In the genomic region with DNA sequence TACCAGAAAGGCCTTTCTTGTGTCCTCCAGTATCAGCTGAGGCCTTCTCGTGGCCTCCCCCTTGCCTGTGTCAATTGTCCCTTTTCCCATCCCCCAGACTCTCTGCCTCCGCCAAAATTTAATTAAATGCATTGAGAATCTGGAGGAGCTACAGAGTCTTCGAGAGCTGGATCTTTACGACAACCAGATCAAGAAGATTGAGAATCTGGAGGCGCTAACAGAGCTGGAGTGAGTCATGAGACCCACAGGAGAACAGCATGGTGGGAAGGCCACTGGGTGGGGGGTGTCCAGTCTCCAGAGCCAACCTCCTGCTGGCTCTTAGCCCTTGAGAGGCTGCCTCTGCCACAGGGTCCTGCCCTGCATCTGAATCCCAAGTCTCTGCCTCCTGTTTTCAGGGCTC, we compare ENCODE assay signal across 21 cellular contexts. TPM values are rescaled to one million over a fixed set of nuclear protein-coding genes. Genes with fewer than 3 reads are reported as not detected.
DNase-seq lines count a peak whose midpoint lies in the region; ATAC-seq, FAIRE-seq and TF ChIP-seq lines count a peak whose summit lies in the region.
"Had no signal": no experiment of that assay in that cellular context is flagged by ENCODE, and none has a peak within 500 bp of the region (broad histone marks: within the 10 kb centered on the region; RNA-seq: fewer than 3 reads in every experiment).

No MANE protein-coding gene starts in this region.

- H3K27me3 ChIP-seq in spleen (replicated peaks in 1 of 7) (no peaks in the 10 kb centered on the region), lower lobe of right lung (ENCODE audit: low read depth) (no peaks in the 10 kb centered on the region)
- H3K27me3 ChIP-seq: BE2C had no signal

- ATAC-seq in lower lobe of right lung: no peak
- ATAC-seq: CD8-positive, alpha-beta T cell; HepG2 had no signal

- H3K4me1 ChIP-seq in spleen (peaks cover 0 to 40% (median 26%) of the 10 kb centered on the region in 6 donors), lower lobe of right lung (peaks cover 13% of the 10 kb centered on the region)

- H3K36me3 Mint-ChIP-seq in activated naive CD8-positive, alpha-beta T cell: no peaks in the 10 kb centered on the region
- peaks cover 12% of the 10 kb centered on the region for H3K36me3 Mint-ChIP-seq in activated naive CD8-positive, alpha-beta T cell treated with anti-CD3 and anti-CD28 coated beads for 36 hours
- peaks cover 77% of the 10 kb centered on the region for H3K36me3 Mint-ChIP-seq in dendritic cell treated with granulocyte-macrophage colony-stimulating factor and Interleukin-4, amounts not matched to agents 40 ng/mL and 50 ng/mL, for 4 days (ENCODE audit: low read depth)

- TF ChIP-seq CTCF in spleen (IDR thresholded peaks at IDR 0.05 in 8 of 11, conservative IDR thresholded peaks at IDR 0.05 in 3 of 11) (no peak), lower lobe of right lung (IDR thresholded peaks at IDR 0.05) (no peak)

- WGBS in spleen, 5 donors: 92 to 98% (median 96%) methylated on average over 5 of the region's 5 CpGs

- H3K4me3 ChIP-seq in spleen (no peak overlapping the region), lower lobe of right lung (no peak overlapping the region)

- no peaks in the 10 kb centered on the region for H3K27me3 Mint-ChIP-seq in activated naive CD8-positive, alpha-beta T cell
- H3K27me3 Mint-ChIP-seq in activated naive CD8-positive, alpha-beta T cell treated with anti-CD3 and anti-CD28 coated beads for 36 hours: no peaks in the 10 kb centered on the region
- no peaks in the 10 kb centered on the region for H3K27me3 Mint-ChIP-seq in dendritic cell treated with granulocyte-macrophage colony-stimulating factor and Interleukin-4, amounts not matched to agents 40 ng/mL and 50 ng/mL, for 4 days

- no peak overlapping the region for H3K4me3 Mint-ChIP-seq in activated naive CD8-positive, alpha-beta T cell
- no peak overlapping the region for H3K4me3 Mint-ChIP-seq in activated naive CD8-positive, alpha-beta T cell treated with anti-CD3 and anti-CD28 coated beads for 36 hours
- H3K4me3 Mint-ChIP-seq in dendritic cell treated with granulocyte-macrophage colony-stimulating factor and Interleukin-4, amounts not matched to agents 40 ng/mL and 50 ng/mL, for 4 days: no peak overlapping the region
- H3K4me3 Mint-ChIP-seq: CD8-positive, alpha-beta T cell; HFFc6 had no signal

- H3K27ac ChIP-seq in spleen (no peak overlapping the region), lower lobe of right lung (no peak overlapping the region)
- H3K27ac ChIP-seq: C4-2B had no signal

- no peaks in the 10 kb centered on the region for H3K9me3 Mint-ChIP-seq in activated naive CD8-positive, alpha-beta T cell (ENCODE audit: low read depth)
- H3K9me3 Mint-ChIP-seq in activated naive CD8-positive, alpha-beta T cell treated with anti-CD3 and anti-CD28 coated beads for 36 hours: no peaks in the 10 kb centered on the region
- H3K9me3 Mint-ChIP-seq in dendritic cell treated with granulocyte-macrophage colony-stimulating factor and Interleukin-4, amounts not matched to agents 40 ng/mL and 50 ng/mL, for 4 days: no peaks in the 10 kb centered on the region
- H3K9me3 Mint-ChIP-seq: CD8-positive, alpha-beta T cell; HFFc6 had no signal

- no peaks in the 10 kb centered on the region for H3K9me3 ChIP-seq in spleen
- no peaks in the 10 kb centered on the region for H3K9me3 ChIP-seq in lower lobe of right lung
- H3K9me3 ChIP-seq: BE2C had no signal

- no peak for DNase-seq in activated naive CD8-positive, alpha-beta T cell treated with anti-CD3 and anti-CD28 coated beads for 36 hours
- DNase-seq in spleen (peak; percentile 34), GM12892 (ENCODE audit: insufficient read length) (no peak), lower lobe of right lung (no peak), putamen (ENCODE audit: low spot score) (no peak)
- DNase-seq: BE2C; CD8-positive, alpha-beta T cell; COR-L47; DMS153; DND-41; GDM1; HCEC 1CT; HFFc6 had no signal

- peaks cover 0 to 89% (median 58%) of the 10 kb centered on the region in 6 donors for H3K36me3 ChIP-seq in spleen
- H3K36me3 ChIP-seq in lower lobe of right lung: peaks cover 74% of the 10 kb centered on the region

- TF ChIP-seq POLR2A in spleen (IDR thresholded peaks at IDR 0.05): no peak
- TF ChIP-seq POLR2A in GM12892 (IDR thresholded peaks at IDR 0.05; ENCODE audit: low read depth, low read length): no peak

- H3K4me1 Mint-ChIP-seq in activated naive CD8-positive, alpha-beta T cell (ENCODE audit: low read depth): peaks cover 9% of the 10 kb centered on the region
- peaks cover 12% of the 10 kb centered on the region for H3K4me1 Mint-ChIP-seq in activated naive CD8-positive, alpha-beta T cell treated with anti-CD3 and anti-CD28 coated beads for 36 hours
- peaks cover 50% of the 10 kb centered on the region for H3K4me1 Mint-ChIP-seq in dendritic cell treated with granulocyte-macrophage colony-stimulating factor and Interleukin-4, amounts not matched to agents 40 ng/mL and 50 ng/mL, for 4 days (ENCODE audit: low read depth)

- FAIRE-seq in GM12892 (lab: Jason Lieb, UNC): no peak
- FAIRE-seq: A204.1, D721Med, GM19239, HepG2, HTR-8/SVneo had no signal

- intact Hi-C loops in dendritic cell treated with granulocyte-macrophage colony-stimulating factor and Interleukin-4, amounts not matched to agents 40 ng/mL and 50 ng/mL, for 4 days (cut with micrococcal nuclease): no loop called here
- intact Hi-C loops in spleen (cut with DNase I; ENCODE audit: low total_unique reads) (no loop called here), lower lobe of right lung (cut with DNase I) (no loop called here)

- H3K27ac Mint-ChIP-seq in activated naive CD8-positive, alpha-beta T cell: peak overlapping the region; percentile 22
- H3K27ac Mint-ChIP-seq in activated naive CD8-positive, alpha-beta T cell treated with anti-CD3 and anti-CD28 coated beads for 36 hours: no peak overlapping the region
- peak overlapping the region; percentile 84 for H3K27ac Mint-ChIP-seq in dendritic cell treated with granulocyte-macrophage colony-stimulating factor and Interleukin-4, amounts not matched to agents 40 ng/mL and 50 ng/mL, for 4 days
- H3K27ac Mint-ChIP-seq: CD8-positive, alpha-beta T cell had no signal

RNA-seq across cellular contexts. Expression of gene PPP1R7, which starts 8.8 kb away (rescaled TPM):
- 10 to 100 TPM; 80.4 to 85.1 TPM for total RNA-seq in activated naive CD8-positive, alpha-beta T cell treated with anti-CD3 and anti-CD28 coated beads for 36 hours
- 10 to 100 TPM; 36.1 to 89.3 (median 49.8) TPM for total RNA-seq in spleen
- 10 to 100 TPM; 37.3 to 56.5 (median 47.9) TPM for polyA plus RNA-seq in spleen
- polyA plus RNA-seq in GM12892 (2012; ENCODE audit: missing spikeins): 118 TPM
- 58.9 TPM for total RNA-seq in lower lobe of right lung

RNA-seq across cellular contexts. Expression of gene PASK, which starts 9.8 kb away (rescaled TPM):
- 10 to 100 TPM; 68.5 to 76.4 TPM for total RNA-seq in activated naive CD8-positive, alpha-beta T cell treated with anti-CD3 and anti-CD28 coated beads for 36 hours
- total RNA-seq in spleen (10 to 100 TPM; 10.4 to 35.6 (median 20.8) TPM), lower lobe of right lung (10.8 TPM)
- 10 to 100 TPM in 2 of 3 donors, 1 to 10 TPM in 1; 8.0 to 11.8 (median 10.6) TPM for polyA plus RNA-seq in spleen
- polyA plus RNA-seq in GM12892 (2012; ENCODE audit: missing spikeins): 91.5 TPM

RNA-seq across cellular contexts. Expression of gene ANO7, which starts 29.4 kb away (rescaled TPM):
- total RNA-seq in activated naive CD8-positive, alpha-beta T cell treated with anti-CD3 and anti-CD28 coated beads for 36 hours: 1 to 10 TPM; 3.4 to 3.6 TPM
- total RNA-seq in spleen: 1 to 10 TPM; 1.5 to 3.5 (median 3.0) TPM
- polyA plus RNA-seq in spleen: 1 to 10 TPM in 1 of 3 donors, under 1 TPM in 2; 0.46 to 1.3 (median 0.56) TPM
- 2.2 TPM for polyA plus RNA-seq in GM12892 (2012; ENCODE audit: missing spikeins)
- total RNA-seq in lower lobe of right lung: 1.3 TPM

RNA-seq across cellular contexts. Expression of gene MTERF4, which starts 57.0 kb away (rescaled TPM):
- 10 to 100 TPM; 34.5 to 35.6 TPM for total RNA-seq in activated naive CD8-positive, alpha-beta T cell treated with anti-CD3 and anti-CD28 coated beads for 36 hours
- total RNA-seq in spleen: 10 to 100 TPM; 38.4 to 74.0 (median 51.1) TPM
- 10 to 100 TPM; 28.4 to 33.7 (median 30.6) TPM for polyA plus RNA-seq in spleen
- 60.9 TPM for polyA plus RNA-seq in GM12892 (2012; ENCODE audit: missing spikeins)
- total RNA-seq in lower lobe of right lung: 32.0 TPM
